ENCODE assay signal across 8 cellular contexts in the genomic region with DNA sequence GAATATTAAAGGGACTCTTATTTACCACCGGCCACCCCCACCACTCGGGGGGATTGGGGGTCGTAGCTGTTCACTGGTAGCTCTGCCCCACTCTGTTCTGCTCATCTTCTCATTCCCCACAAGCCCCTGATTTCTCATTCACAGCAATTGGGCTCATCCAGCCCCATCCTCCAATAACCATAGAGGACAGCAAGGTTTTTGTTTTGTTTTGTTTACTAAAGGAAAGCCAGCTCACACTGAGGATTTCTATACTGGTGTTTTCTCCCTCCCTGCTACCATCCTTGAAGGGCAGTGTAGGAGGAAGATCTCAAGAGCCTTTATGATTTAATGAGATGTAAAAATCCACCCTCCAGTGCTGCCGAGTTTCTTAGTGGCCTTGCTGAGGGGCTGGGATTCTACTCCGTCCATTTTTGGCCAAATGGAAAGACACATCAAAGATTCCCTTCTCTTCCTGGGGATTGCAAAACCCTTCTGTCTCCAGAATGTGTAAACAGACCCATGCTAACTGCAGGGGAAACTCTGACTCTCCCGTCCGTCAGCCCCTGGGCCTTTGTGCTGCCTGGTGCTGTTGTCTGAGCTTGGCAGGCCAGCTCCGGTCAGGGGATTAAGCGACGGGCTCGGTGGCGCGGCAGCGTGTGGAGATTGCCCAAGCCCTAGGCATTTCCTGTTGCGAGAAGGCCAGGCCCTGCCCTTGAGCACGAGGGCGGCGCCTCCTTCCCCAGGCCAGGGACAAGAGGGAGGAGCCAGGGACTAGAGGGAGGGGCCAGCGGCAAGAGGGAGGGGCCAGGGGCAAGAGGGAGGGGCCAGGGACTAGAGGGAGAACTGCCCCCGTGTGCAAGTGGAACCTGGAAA.
DNase-seq lines count a peak whose midpoint lies in the region; ATAC-seq and TF ChIP-seq lines count a peak whose summit lies in the region.

No MANE protein-coding gene starts in this region.

- CTCF ChIA-PET in IMR-90 (lab: Yijun Ruan, JAX): interaction anchor here (0.6 to 1.5 kb wide), 3 partner anchors 13 to 122 kb away, joined by 3 read pairs; no protein-coding TSS in a partner anchor

- H3K27ac ChIP-seq in IMR-90 (ENCODE audit: insufficient read depth, low read length) (peak overlapping the region; percentile 88), angular gyrus (ENCODE audit: low read depth, low read length) (peak overlapping the region; percentile 62), right atrium auricular region (peak overlapping the region; percentile 79 to 87)

- H3K9me3 ChIP-seq in IMR-90 (ENCODE audit: control insufficient read depth, insufficient read depth, low read length) (no peaks in the 10 kb centered on the region), right atrium auricular region (no peaks in the 10 kb centered on the region)

- H2BK5ac ChIP-seq in IMR-90 (ENCODE audit: low read depth, low read length, poor library complexity, severe bottlenecking): peak overlapping the region; percentile 97

- H3K4me2 ChIP-seq in IMR-90 (ENCODE audit: low read depth, low read length): peak overlapping the region; percentile 55

- H3K36me3 ChIP-seq in IMR-90 (ENCODE audit: control insufficient read depth, insufficient read depth, low read length): peaks cover 31% of the 10 kb centered on the region
- H3K36me3 ChIP-seq in right atrium auricular region: no peaks in the 10 kb centered on the region

- dilution Hi-C loops in IMR-90 (cut with HindIII; ENCODE audit: low sequenced_read_pairs, unreplicated experiment): no loop called here

- TF ChIP-seq CTCF in IMR-90 (conservative IDR thresholded peaks at IDR 0.05; ENCODE audit: low read depth, low read length) (no peak), right atrium auricular region (IDR thresholded peaks at IDR 0.05) (no peak)

- peaks cover 22% of the 10 kb centered on the region for H3K4me1 ChIP-seq in IMR-90 (ENCODE audit: control insufficient read depth, insufficient read depth, low read length)
- peaks cover 0 to 19% of the 10 kb centered on the region in 2 donors for H3K4me1 ChIP-seq in right atrium auricular region

- H4K91ac ChIP-seq in IMR-90 (ENCODE audit: insufficient read depth, low read depth, low read length): peak overlapping the region; percentile 89

- H3K4ac ChIP-seq in IMR-90 (ENCODE audit: low read depth, low read length): peak overlapping the region; percentile 95

- peaks cover 3% of the 10 kb centered on the region; the same call in 1 of the 2 replicates for H4K20me1 ChIP-seq in IMR-90 (ENCODE audit: insufficient read depth, low read length)

- peak; percentile 23; the same call in 1 of the 2 replicates for TF ChIP-seq RAD21 in IMR-90 (IDR thresholded peaks at IDR 0.05; ENCODE audit: low read length)

- H3K4me3 ChIP-seq in IMR-90 (ENCODE audit: insufficient read depth, low read depth, low read length) (no peak overlapping the region; the same call in 1 of the 2 replicates), right atrium auricular region (no peak overlapping the region)

- no TSS peak for BruUV-seq in IMR-90 (replicated peaks; lab: Mats Ljungman, UMichigan)

- peak overlapping the region; percentile 73 for H2AK5ac ChIP-seq in IMR-90 (ENCODE audit: low read depth, low read length)

- TF ChIP-seq POLR2A in IMR-90 (IDR thresholded peaks at IDR 0.05; ENCODE audit: low read depth, low read length): peak; percentile 75; the same call in 1 of the 2 replicates

- ATAC-seq in IMR-90 (ENCODE audit: low read depth) (peak; percentile 89), GM21529 (IDR thresholded peaks at IDR 0.05; ENCODE audit: unreplicated experiment) (no peak)

- peak overlapping the region; percentile 98 for H3K56ac ChIP-seq in IMR-90 (ENCODE audit: extremely low read depth, insufficient read depth, low read length)

- H4K8ac ChIP-seq in IMR-90 (ENCODE audit: low read depth in 2 of 2, low read length in 2 of 2): peak overlapping the region; percentile 81 to 95

- peak overlapping the region; percentile 89 for H2AK9ac ChIP-seq in IMR-90 (replicated peaks; ENCODE audit: low read depth, low read length, poor library complexity)

- H3K23ac ChIP-seq in IMR-90 (ENCODE audit: low read depth, low read length): peak overlapping the region; percentile 93

- peak overlapping the region; percentile 91 for H3K18ac ChIP-seq in IMR-90 (ENCODE audit: low read depth, low read length)

- H3K27me3 ChIP-seq in IMR-90 (ENCODE audit: control insufficient read depth, insufficient read depth, low read length) (no peaks in the 10 kb centered on the region), right atrium auricular region (no peaks in the 10 kb centered on the region)

- H2AFZ ChIP-seq in IMR-90 (replicated peaks; ENCODE audit: low read length, poor library complexity): peak overlapping the region; percentile 86

- in situ Hi-C loops in IMR-90 (cut with MboI; ENCODE audit: low sequenced_read_pairs): loop anchor here (10.0 kb wide), 1 partner anchor 163 kb away; a partner anchor contains a TSS

- H3K9ac ChIP-seq in IMR-90 (ENCODE audit: low read depth, low read length): peak overlapping the region; percentile 64

- H3K9me1 ChIP-seq in IMR-90 (ENCODE audit: insufficient read depth, low read length): peaks cover 35% of the 10 kb centered on the region

- H3K14ac ChIP-seq in IMR-90 (replicated peaks; ENCODE audit: low read depth, low read length): peak overlapping the region; percentile 90

- POLR2A ChIA-PET in IMR-90 (lab: Charles Lee; ENCODE audit: unreplicated experiment): interaction anchor here (0.6 to 1.8 kb wide), 7 partner anchors 13 to 230 kb away, joined by 3 to 12 read pairs (median 4); no protein-coding TSS in a partner anchor

- peak overlapping the region; percentile 95 for H2BK120ac ChIP-seq in IMR-90 (ENCODE audit: low read depth, low read length)

- H3K79me1 ChIP-seq in IMR-90 (ENCODE audit: low read depth in 1 of 2, low read length in 2 of 2): peaks cover 16 to 36% of the 10 kb centered on the region in 2 experiments; a peak in 3 of 4 replicates

- peak overlapping the region; percentile 86 for H4K5ac ChIP-seq in IMR-90 (ENCODE audit: low read depth, low read length)

- H2BK15ac ChIP-seq in IMR-90 (ENCODE audit: low read depth, low read length): peak overlapping the region; percentile 73; the same call in 2 of the 3 replicates

- DNase-seq in CMK (ENCODE audit: low read depth) (peak; percentile 66), IMR-90 (peak; percentile 92), right atrium auricular region (ENCODE audit: low spot score) (peak; percentile 98), posterior vena cava (ENCODE audit: low spot score) (peak; percentile 99), activated gamma-delta T cell (lab: John Stamatoyannopoulos, UW) (no peak), cortex of kidney (lab: John Stamatoyannopoulos, UW) (no peak)

- intact Hi-C loops in IMR-90 (cut with micrococcal nuclease) (loop anchor here (1.0 to 5.0 kb wide), 3 partner anchors 22 to 129 kb away; no protein-coding TSS in a partner anchor), posterior vena cava (cut with DNase I) (no loop called here)

- WGBS in IMR-90 (ENCODE audit: extremely low coverage in 2 of 2, insufficient read length in 1 of 2), 2 experiments: 0% methylated on average over 3 of the region's 20 CpGs; no CpG with 5 or more reads in 1 of the 2 experiments

- peak overlapping the region; percentile 92 for H2BK20ac ChIP-seq in IMR-90 (ENCODE audit: low read depth, low read length)

TF ChIP-seq in IMR-90, 13 proteins besides CTCF, POLR2A, EP300 and RAD21:
- TF ChIP-seq MAFK (IDR thresholded peaks at IDR 0.05; ENCODE audit: low read depth, low read length) (no peak), CEBPB (IDR thresholded peaks at IDR 0.05; ENCODE audit: low read depth, low read length) (peak; percentile 98), SMC3 (IDR thresholded peaks at IDR 0.05; ENCODE audit: low read depth, low read length) (peak; percentile 13; the same call in 1 of the 2 replicates), BHLHE40 (IDR thresholded peaks at IDR 0.05; ENCODE audit: low read depth, low read length) (peak; percentile 70), FOS (IDR thresholded peaks at IDR 0.05; ENCODE audit: low read depth, low read length) (0 out of 2 replicates have a peak, but pooled peaks have one; percentile 50), MXI1 (IDR thresholded peaks at IDR 0.05; ENCODE audit: borderline replicate concordance, low read depth, low read length) (peak; percentile 31; the same call in 1 of the 2 replicates), CHD1 (IDR thresholded peaks at IDR 0.05; ENCODE audit: low read depth, low read length) (peak; percentile 5; the same call in 1 of the 2 replicates), MAZ (IDR thresholded peaks at IDR 0.05; ENCODE audit: borderline replicate concordance, low read depth, low read length) (peak; percentile 59; the same call in 1 of the 2 replicates), RCOR1 (IDR thresholded peaks at IDR 0.05; ENCODE audit: insufficient replicate concordance, low read length) (peak; percentile 62), NFE2L2 (IDR thresholded peaks at IDR 0.05; ENCODE audit: low read depth, low read length) (peak; percentile 5; the same call in 1 of the 2 replicates)
- TF ChIP-seq, protein P1, sequence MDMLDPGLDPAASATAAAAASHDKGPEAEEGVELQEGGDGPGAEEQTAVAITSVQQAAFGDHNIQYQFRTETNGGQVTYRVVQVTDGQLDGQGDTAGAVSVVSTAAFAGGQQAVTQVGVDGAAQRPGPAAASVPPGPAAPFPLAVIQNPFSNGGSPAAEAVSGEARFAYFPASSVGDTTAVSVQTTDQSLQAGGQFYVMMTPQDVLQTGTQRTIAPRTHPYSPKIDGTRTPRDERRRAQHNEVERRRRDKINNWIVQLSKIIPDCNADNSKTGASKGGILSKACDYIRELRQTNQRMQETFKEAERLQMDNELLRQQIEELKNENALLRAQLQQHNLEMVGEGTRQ (IDR thresholded peaks at IDR 0.05; ENCODE audit: low read depth, low read length): no peak
- TF ChIP-seq, protein P2, sequence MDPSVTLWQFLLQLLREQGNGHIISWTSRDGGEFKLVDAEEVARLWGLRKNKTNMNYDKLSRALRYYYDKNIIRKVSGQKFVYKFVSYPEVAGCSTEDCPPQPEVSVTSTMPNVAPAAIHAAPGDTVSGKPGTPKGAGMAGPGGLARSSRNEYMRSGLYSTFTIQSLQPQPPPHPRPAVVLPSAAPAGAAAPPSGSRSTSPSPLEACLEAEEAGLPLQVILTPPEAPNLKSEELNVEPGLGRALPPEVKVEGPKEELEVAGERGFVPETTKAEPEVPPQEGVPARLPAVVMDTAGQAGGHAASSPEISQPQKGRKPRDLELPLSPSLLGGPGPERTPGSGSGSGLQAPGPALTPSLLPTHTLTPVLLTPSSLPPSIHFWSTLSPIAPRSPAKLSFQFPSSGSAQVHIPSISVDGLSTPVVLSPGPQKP (IDR thresholded peaks at IDR 0.05; ENCODE audit: borderline replicate concordance, low read depth, low read length): no peak

Comparison
In these comparisons a context has a peak if more than half of its experiments do, and no peak if none do; other contexts are left out.
1. DNase-seq: peak in CMK (single experiment), IMR-90 (single experiment), right atrium auricular region (single experiment) and posterior vena cava (single experiment); none in activated gamma-delta T cell (single experiment) and cortex of kidney (single experiment).
2. Peak in every context shown above with its lines, with median percentiles within 50 percentile points of each other: H3K27ac ChIP-seq.